In the genomic region with DNA sequence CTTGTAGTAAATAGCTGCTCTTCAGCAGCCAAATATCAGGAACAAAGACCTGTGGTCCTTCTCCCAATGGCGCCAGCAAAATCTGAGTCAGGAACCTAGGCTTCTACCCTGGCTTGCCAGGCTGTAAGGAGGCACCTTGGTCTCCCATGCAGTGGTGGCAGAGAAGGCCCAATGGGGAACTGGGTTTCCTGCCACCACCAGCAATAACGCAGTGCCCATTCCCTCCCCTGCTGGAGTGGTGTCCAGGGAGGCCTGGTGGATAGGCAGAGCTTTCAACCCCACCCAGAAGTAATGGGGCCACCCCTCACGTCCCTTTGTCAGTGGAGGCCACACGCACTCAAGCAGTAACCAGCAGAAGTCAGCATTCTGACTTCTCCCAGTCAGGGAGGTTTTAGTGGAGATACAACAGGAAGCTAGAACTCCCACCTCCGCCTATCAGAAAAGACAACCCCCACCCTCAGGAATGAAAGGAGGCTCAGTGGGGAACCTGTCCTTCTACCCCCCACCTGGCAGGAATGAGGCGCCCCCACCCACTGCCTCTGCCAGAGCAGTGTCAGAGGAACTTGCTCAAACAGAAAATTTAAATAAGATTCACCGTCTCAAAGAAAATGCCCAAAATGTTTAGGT, we compare ENCODE assay signal across 1 cellular context.
TF ChIP-seq lines count a peak whose summit lies in the region.

No MANE protein-coding gene starts in this region.

TF ChIP-seq in HEK293, 187 proteins besides CTCF, POLR2A, EP300 and RAD21 (continued from another document):
- TF ChIP-seq ZBTB10 (tag by site-specific recombination; IDR thresholded peaks at IDR 0.05) (no peak), ATF2 (tag by site-specific recombination; IDR thresholded peaks at IDR 0.05; ENCODE audit: low read depth) (no peak), ZNF157 (tag by site-specific recombination; IDR thresholded peaks at IDR 0.05) (no peak), ZFHX2 (tag by site-specific recombination; conservative IDR thresholded peaks at IDR 0.05) (0 out of 2 replicates have a peak, but pooled peaks have one; percentile 7), SCRT1 (tag by site-specific recombination; IDR thresholded peaks at IDR 0.05; ENCODE audit: borderline replicate concordance) (no peak), EGR2 (tag by site-specific recombination; IDR thresholded peaks at IDR 0.05; ENCODE audit: low read depth) (0 out of 2 replicates have a peak, but pooled peaks have one; percentile 14), ZNF175 (tag by site-specific recombination; IDR thresholded peaks at IDR 0.05) (no peak)
